8 cellular contexts compared by ENCODE assay signal in genomic region chr6:135180458-135181332, GRCh38. TPM values are rescaled to one million over a fixed set of nuclear protein-coding genes. Genes with fewer than 3 reads are reported as not detected.
DNase-seq lines count a peak whose midpoint lies in the region; ATAC-seq and TF ChIP-seq lines count a peak whose summit lies in the region.

Gene MYB (plus strand): TSS chr6:135181308. CDS start chr6:135181514, 206 bp downstream.

- DNase-seq in Right ventricle myocardium inferior (ENCODE audit: missing footprints) = peak; percentile 71
- no peak for DNase-seq in cardiac septum (ENCODE audit: low spot score)
- DNase-seq in NCI-H1930 (lab: John Stamatoyannopoulos, UW) = peak; percentile 66 to 79
- DNase-seq in T-helper 2 cell = peak; percentile 37 to 91 (median 54)
- DNase-seq in ascending aorta (ENCODE audit: low spot score in 2 of 2) = peak in 1 of 2 donors; percentile 64
- peak; percentile 55 to 67 for DNase-seq in stimulated activated CD4-positive, alpha-beta T cell treated with anti-CD3 and anti-CD28 coated beads, Interleukin-12 subunit alpha, Interleukin-12 subunit beta, amount 100 ng/mL, for 24 hours (ENCODE audit: low read depth in 2 of 2)

- H3K36me3 ChIP-seq in ascending aorta (no peaks in the 10 kb centered on the region), iPS-18a (ENCODE audit: control insufficient read depth, low read depth, low read length) (no peaks in the 10 kb centered on the region)

- ATAC-seq in Right ventricle myocardium inferior = peak; percentile 83
- peak; percentile 36 for ATAC-seq in HG03025 (IDR thresholded peaks at IDR 0.05; ENCODE audit: low FRiP score, unreplicated experiment)

- TF ChIP-seq CTCF in ascending aorta (IDR thresholded peaks at IDR 0.05) = no peak

- no peak within 1 kb of the TSS for H3K27ac ChIP-seq in ascending aorta
- no peak within 1 kb of the TSS for H3K27ac ChIP-seq in iPS-18a (ENCODE audit: low read length)

- peak within 1 kb of the TSS; percentile 68 to 86 for H3K4me3 ChIP-seq in ascending aorta
- H3K4me3 ChIP-seq in iPS-18a (ENCODE audit: low read length) = peak within 1 kb of the TSS; percentile 82

- intact Hi-C loops in Right ventricle myocardium inferior (cut with DNase I) = no loop called here
- intact Hi-C loops in cardiac septum (cut with DNase I) = no loop called here
- intact Hi-C loops in ascending aorta (cut with DNase I) = loop anchor here (10.0 kb wide), 1 partner anchor 126 kb away; the partner anchor contains the start of gene HBS1L

- H3K4me1 ChIP-seq in ascending aorta (peaks cover 14 to 18% of the 10 kb centered on the region in 2 donors), iPS-18a (ENCODE audit: control insufficient read depth, low read depth, low read length) (peaks cover 10% of the 10 kb centered on the region)

- peak within 1 kb of the TSS; percentile 81 for H3K9ac ChIP-seq in iPS-18a (ENCODE audit: low read length)

- H3K9me3 ChIP-seq in ascending aorta (no peaks in the 10 kb centered on the region), iPS-18a (ENCODE audit: control insufficient read depth, low read depth, low read length) (no peaks in the 10 kb centered on the region)

- peaks cover 8% of the 10 kb centered on the region for H3K27me3 ChIP-seq in ascending aorta
- peaks cover 43% of the 10 kb centered on the region for H3K27me3 ChIP-seq in iPS-18a (ENCODE audit: control insufficient read depth, insufficient read depth, low read length)

RNA-seq across cellular contexts. Expression of gene MYB, which starts in this region (rescaled TPM):
- total RNA-seq in Right ventricle myocardium inferior (0.27 TPM), cardiac septum (0.24 TPM), ascending aorta (not detected)

Comparison
In these comparisons a context has a peak if more than half of its experiments do, and no peak if none do; other contexts are left out.
1. Peak in DNase-seq and ATAC-seq in Right ventricle myocardium inferior; RNA of the gene not detected or under 1 TPM.